ENCODE assay signal across 19 cellular contexts in genomic region chr16:21265104-21265825, GRCh38. TPM values are rescaled to one million over a fixed set of nuclear protein-coding genes. Genes with fewer than 3 reads are reported as not detected.
DNase-seq lines count a peak whose midpoint lies in the region; ATAC-seq and TF ChIP-seq lines count a peak whose summit lies in the region.
"Had no signal": no experiment of that assay in that cellular context is flagged by ENCODE, and none has a peak within 500 bp of the region (broad histone marks: within the 10 kb centered on the region; RNA-seq: fewer than 3 reads in every experiment).

No MANE protein-coding gene starts in this region.

- no peak overlapping the region for H3K4me2 ChIP-seq in GM23248 (ENCODE audit: unreplicated experiment)

- H3K4me1 ChIP-seq in GM23248 (ENCODE audit: insufficient read depth) (peaks cover 23% of the 10 kb centered on the region), mucosa of descending colon (ENCODE audit: low read depth) (peaks cover 34% of the 10 kb centered on the region)

- peaks cover 15% of the 10 kb centered on the region for H3F3A ChIP-seq in GM23248 (ENCODE audit: insufficient read depth)

- TF ChIP-seq CTCF in dorsolateral prefrontal cortex (IDR thresholded peaks at IDR 0.05 in 54 of 56, conservative IDR thresholded peaks at IDR 0.05 in 2 of 56; ENCODE audit: low read depth in 1 of 56, partially characterized antibody in 56 of 56), result no peak
- no peak for TF ChIP-seq CTCF in mucosa of descending colon (IDR thresholded peaks at IDR 0.05)

- DNase-seq in GM23248, result peak; percentile 86
- peak in 7 of 10 donors; percentile 24 to 53 (median 41) for DNase-seq in dorsolateral prefrontal cortex
- peak; percentile 84 for DNase-seq in left lobe of liver (ENCODE audit: low spot score)
- DNase-seq in stimulated activated naive B cell treated with anti-CD40 and anti-IgM and Interleukin-4, amounts not matched to agents 10 μg/mL and 1 μg/mL and 100 μg/mL, for 72 hours, result no peak
- no peak for DNase-seq in NCI-H1930 (lab: John Stamatoyannopoulos, UW)
- DNase-seq in activated CD4-positive, CD25-positive, alpha-beta regulatory T cell treated with anti-CD3 and anti-CD28 coated beads, Interleukin-2, amount 50 U/mL, for 72 hours, result no peak
- no peak for DNase-seq in mucosa of descending colon
- DNase-seq: activated CD8-positive, alpha-beta memory T cell treated with anti-CD3 and anti-CD28 coated beads, Interleukin-2, amount 10 ng/mL, durations not matched to agents 7 days and 5 days; DMS79; NCI-H187; NCI-H69; Peyer's patch; small intestine; stimulated activated naive CD8-positive, alpha-beta T cell treated with anti-CD3 and anti-CD28 coated beads, Interleukin-15, Interleukin-2, amounts not matched to agents 100 U/mL and 50 U/mL, for 24 hours had no signal

- H3K9me3 ChIP-seq in GM23248 (ENCODE audit: low read depth) (no peaks in the 10 kb centered on the region), mucosa of descending colon (no peaks in the 10 kb centered on the region)

- H3K27me3 Mint-ChIP-seq in stimulated activated naive B cell treated with anti-CD40 and anti-IgM and Interleukin-4, amounts not matched to agents 10 μg/mL and 1 μg/mL and 100 μg/mL, for 72 hours, result peaks cover 2 to 8% of the 10 kb centered on the region in 2 donors

- H3K36me3 Mint-ChIP-seq in stimulated activated naive B cell treated with anti-CD40 and anti-IgM and Interleukin-4, amounts not matched to agents 10 μg/mL and 1 μg/mL and 100 μg/mL, for 72 hours, result peaks cover 1 to 3% of the 10 kb centered on the region in 2 donors
- H3K36me3 Mint-ChIP-seq: activated CD8-positive, alpha-beta memory T cell treated with anti-CD3 and anti-CD28 coated beads, Interleukin-2, amount 10 ng/mL, durations not matched to agents 7 days and 5 days; CD14-positive monocyte had no signal

- in situ Hi-C loops in GM23248 (cut with MboI), result no loop called here

- H3K4me3 Mint-ChIP-seq in stimulated activated naive B cell treated with anti-CD40 and anti-IgM and Interleukin-4, amounts not matched to agents 10 μg/mL and 1 μg/mL and 100 μg/mL, for 72 hours, result peak overlapping the region in 1 of 2 donors; percentile 33
- H3K4me3 Mint-ChIP-seq: activated CD8-positive, alpha-beta memory T cell treated with anti-CD3 and anti-CD28 coated beads, Interleukin-2, amount 10 ng/mL, durations not matched to agents 7 days and 5 days; CD14-positive monocyte had no signal

- intact Hi-C loops in dorsolateral prefrontal cortex (cut with DNase I) (no loop called here), mucosa of descending colon (cut with DNase I, micrococcal nuclease) (no loop called here)

- WGBS in GM23248 (ENCODE audit: low coverage in 1 of 2, low lambda C conversion rate in 2 of 2, missing lambda C conversion rate in 2 of 2), 2 experiments, result 41 to 44% methylated on average over 9 of the region's 9 CpGs

- H3K4me3 ChIP-seq in GM23248, result no peak overlapping the region
- H3K4me3 ChIP-seq in dorsolateral prefrontal cortex, result no peak overlapping the region
- H3K4me3 ChIP-seq in mucosa of descending colon, result no peak overlapping the region
- H3K4me3 ChIP-seq: lung, Peyer's patch had no signal

- no peaks in the 10 kb centered on the region for H3K36me3 ChIP-seq in GM23248 (ENCODE audit: low read depth)
- H3K36me3 ChIP-seq in mucosa of descending colon (ENCODE audit: low read depth), result no peaks in the 10 kb centered on the region
- H3K36me3 ChIP-seq: Peyer's patch had no signal

- no peak overlapping the region for H3K9ac ChIP-seq in GM23248

- no peaks in the 10 kb centered on the region for H3K9me2 ChIP-seq in GM23248 (ENCODE audit: insufficient read depth)

- H2AFZ ChIP-seq in GM23248, result no peak overlapping the region

- peaks cover 27 to 39% of the 10 kb centered on the region in 2 donors for H3K4me1 Mint-ChIP-seq in stimulated activated naive B cell treated with anti-CD40 and anti-IgM and Interleukin-4, amounts not matched to agents 10 μg/mL and 1 μg/mL and 100 μg/mL, for 72 hours
- H3K4me1 Mint-ChIP-seq: activated CD8-positive, alpha-beta memory T cell treated with anti-CD3 and anti-CD28 coated beads, Interleukin-2, amount 10 ng/mL, durations not matched to agents 7 days and 5 days; CD14-positive monocyte had no signal

- no peaks in the 10 kb centered on the region for H4K20me1 ChIP-seq in GM23248 (ENCODE audit: insufficient read depth)

- H3K9me3 Mint-ChIP-seq in stimulated activated naive B cell treated with anti-CD40 and anti-IgM and Interleukin-4, amounts not matched to agents 10 μg/mL and 1 μg/mL and 100 μg/mL, for 72 hours, result no peaks in the 10 kb centered on the region

- H3K27ac ChIP-seq in GM23248 (no peak overlapping the region), dorsolateral prefrontal cortex (peak overlapping the region in 27 of 59 donors; percentile 2 to 87 (median 40))
- H3K27ac ChIP-seq: Peyer's patch had no signal

- H3K27me3 ChIP-seq in GM23248 (replicated peaks; ENCODE audit: insufficient read depth), result no peaks in the 10 kb centered on the region
- no peaks in the 10 kb centered on the region for H3K27me3 ChIP-seq in dorsolateral prefrontal cortex
- H3K27me3 ChIP-seq: Peyer's patch had no signal

- H3K79me2 ChIP-seq in GM23248 (ENCODE audit: insufficient read depth), result no peaks in the 10 kb centered on the region

- peak; percentile 67 for ATAC-seq in left lobe of liver
- ATAC-seq in stimulated activated naive B cell treated with anti-CD40 and anti-IgM and Interleukin-4, amounts not matched to agents 10 μg/mL and 1 μg/mL and 100 μg/mL, for 72 hours (replicated peaks), result peak; percentile 32 to 51
- no peak for ATAC-seq in mucosa of descending colon
- ATAC-seq: activated CD8-positive, alpha-beta memory T cell treated with anti-CD3 and anti-CD28 coated beads, Interleukin-2, amount 10 ng/mL, durations not matched to agents 7 days and 5 days; stimulated activated naive CD8-positive, alpha-beta T cell treated with anti-CD3 and anti-CD28 coated beads, Interleukin-15, Interleukin-2, amounts not matched to agents 100 U/mL and 50 U/mL, for 24 hours had no signal

- peak overlapping the region; percentile 20 for H3K27ac Mint-ChIP-seq in stimulated activated naive B cell treated with anti-CD40 and anti-IgM and Interleukin-4, amounts not matched to agents 10 μg/mL and 1 μg/mL and 100 μg/mL, for 72 hours
- H3K27ac Mint-ChIP-seq: activated CD8-positive, alpha-beta memory T cell treated with anti-CD3 and anti-CD28 coated beads, Interleukin-2, amount 10 ng/mL, durations not matched to agents 7 days and 5 days; CD14-positive monocyte had no signal

RNA-seq across cellular contexts. Expression of gene CRYM, which starts 12.8 kb away (rescaled TPM):
- not detected in 2 replicates for total RNA-seq in GM23248 (2014; rRNA removed; shearing (Covaris generic))
- not detected in 2 replicates for polyA plus RNA-seq in GM23248 (2016; fragmentation: Nextera tagmentation; extraction: Ambion mirVana)
- 100 to 1,000 TPM in 73 of 120 experiments, 10 to 100 TPM in 47; 22.3 to 219 (median 111) TPM for total RNA-seq in dorsolateral prefrontal cortex
- 7.2 TPM for total RNA-seq in left lobe of liver
- 10 to 100 TPM in 1 of 3 donors, 1 to 10 TPM in 2; 5.6 to 14.1 (median 9.5) TPM for total RNA-seq in mucosa of descending colon
- total RNA-seq: activated CD8-positive, alpha-beta memory T cell treated with anti-CD3 and anti-CD28 coated beads, Interleukin-2, amount 10 ng/mL, durations not matched to agents 7 days and 5 days had no signal
- polyA plus RNA-seq: CD14-positive monocyte had no signal

RNA-seq across cellular contexts. Expression of gene ANKS4B, which starts 31.8 kb away (rescaled TPM):
- not detected in 2 replicates for total RNA-seq in GM23248 (2014; rRNA removed; shearing (Covaris generic))
- not detected in 2 replicates for polyA plus RNA-seq in GM23248 (2016; fragmentation: Nextera tagmentation; extraction: Ambion mirVana)
- total RNA-seq in dorsolateral prefrontal cortex (under 1 TPM in 21 of 120 experiments, not detected in 99; 0.07 to 0.32 (median 0.14) TPM), left lobe of liver (13.8 TPM), mucosa of descending colon (10 to 100 TPM; 20.9 to 55.3 (median 46.2) TPM)
- total RNA-seq: activated CD8-positive, alpha-beta memory T cell treated with anti-CD3 and anti-CD28 coated beads, Interleukin-2, amount 10 ng/mL, durations not matched to agents 7 days and 5 days; astrocyte; dermis microvascular lymphatic vessel endothelial cell; ureter had no signal
- polyA plus RNA-seq: CD14-positive monocyte, lung had no signal

RNA-seq across cellular contexts. Expression of gene ZP2, which starts 53.9 kb away (rescaled TPM):
- not detected in 2 replicates for total RNA-seq in GM23248 (2014; rRNA removed; shearing (Covaris generic))
- not detected in 2 replicates for polyA plus RNA-seq in GM23248 (2016; fragmentation: Nextera tagmentation; extraction: Ambion mirVana)
- under 1 TPM in 1 of 120 experiments, not detected in 119; 0.42 TPM for total RNA-seq in dorsolateral prefrontal cortex
- not detected for total RNA-seq in left lobe of liver
- under 1 TPM in 1 of 3 donors, not detected in 2; 0.20 TPM for total RNA-seq in mucosa of descending colon
- total RNA-seq: activated CD8-positive, alpha-beta memory T cell treated with anti-CD3 and anti-CD28 coated beads, Interleukin-2, amount 10 ng/mL, durations not matched to agents 7 days and 5 days; astrocyte; dermis microvascular lymphatic vessel endothelial cell; ureter had no signal
- polyA plus RNA-seq: CD14-positive monocyte, lung had no signal

Comparison
In these comparisons a context has a peak if more than half of its experiments do, and no peak if none do; other contexts are left out.
1. DNase-seq: peak in GM23248 (single experiment), dorsolateral prefrontal cortex (7 of 10) and left lobe of liver (single experiment); none in stimulated activated naive B cell treated with anti-CD40 and anti-IgM and Interleukin-4, amounts not matched to agents 10 μg/mL and 1 μg/mL and 100 μg/mL, for 72 hours (single experiment), NCI-H1930 (0 of 2), activated CD4-positive, CD25-positive, alpha-beta regulatory T cell treated with anti-CD3 and anti-CD28 coated beads, Interleukin-2, amount 50 U/mL, for 72 hours (single experiment) and mucosa of descending colon (0 of 3).
2. RNA of gene ANKS4B, which starts 31.8 kb away (total RNA-seq): 20.9 to 55.3 TPM in mucosa of descending colon and 13.8 TPM in left lobe of liver (single experiment); 0.07 to 0.32 TPM in dorsolateral prefrontal cortex and not detected in GM23248; every median in the first group is over 10 times any median in the second.